Comparison of ENCODE assay signal across 21 cellular contexts in genomic region chr17:58289869-58290268, GRCh38. TPM values are rescaled to one million over a fixed set of nuclear protein-coding genes. Genes with fewer than 3 reads are reported as not detected.
A peak's percentile ranks its signal among the peaks of the same experiment; 100 is the strongest.
DNase-seq lines count a peak whose midpoint lies in the region; ATAC-seq lines count a peak whose summit lies in the region.
"Had no signal": no experiment of that assay in that cellular context is flagged by ENCODE, and none has a peak within 500 bp of the region (broad histone marks: within the 10 kb centered on the region; RNA-seq: fewer than 3 reads in every experiment).

No MANE protein-coding gene starts in this region.

- no peak overlapping the region for H3K27ac ChIP-seq in mesendoderm (ENCODE audit: low read depth, low read length)
- H3K27ac ChIP-seq: colonic mucosa, skin epidermis had no signal

- H3K27ac Mint-ChIP-seq in stimulated activated memory B cell treated with anti-CD40 and anti-IgM and Interleukin-4, amounts not matched to agents 10 μg/mL and 1 μg/mL and 100 μg/mL, for 72 hours = no peak overlapping the region
- H3K27ac Mint-ChIP-seq: activated CD4-positive, alpha-beta memory T cell treated with anti-CD3 and anti-CD28 coated beads for 36 hours; activated naive CD4-positive, alpha-beta T cell treated with anti-CD3 and anti-CD28 coated beads, Interleukin-2, amount 50 U/mL, for 24 hours; activated T-cell treated with anti-CD3 and anti-CD28 coated beads, Interleukin-2, amount 50 U/mL, for 24 hours; naive thymus-derived CD4-positive, alpha-beta T cell had no signal

- H3K79me1 ChIP-seq in mesendoderm (ENCODE audit: low read length) = no peaks in the 10 kb centered on the region

- no peak overlapping the region for H3K9ac ChIP-seq in mesendoderm (ENCODE audit: low read length)

- H3K4me3 ChIP-seq in Jurkat, Clone E6-1 (ENCODE audit: low read length) = no peak overlapping the region
- H3K4me3 ChIP-seq in mesendoderm (ENCODE audit: low read length) = no peak overlapping the region
- H3K4me3 ChIP-seq: colonic mucosa, skin epidermis had no signal

- no peaks in the 10 kb centered on the region for H3K36me3 Mint-ChIP-seq in stimulated activated memory B cell treated with anti-CD40 and anti-IgM and Interleukin-4, amounts not matched to agents 10 μg/mL and 1 μg/mL and 100 μg/mL, for 72 hours
- H3K36me3 Mint-ChIP-seq: activated CD4-positive, alpha-beta memory T cell treated with anti-CD3 and anti-CD28 coated beads for 36 hours had no signal

- H3K4me1 Mint-ChIP-seq in stimulated activated memory B cell treated with anti-CD40 and anti-IgM and Interleukin-4, amounts not matched to agents 10 μg/mL and 1 μg/mL and 100 μg/mL, for 72 hours = no peaks in the 10 kb centered on the region
- H3K4me1 Mint-ChIP-seq: activated naive CD4-positive, alpha-beta T cell treated with anti-CD3 and anti-CD28 coated beads, Interleukin-2, amount 50 U/mL, for 24 hours; naive thymus-derived CD4-positive, alpha-beta T cell had no signal

- WGBS in mesendoderm (ENCODE audit: extremely low coverage, insufficient coverage, low lambda C conversion rate) = no CpG with 5 or more reads among the region's 2 CpGs

- H3K4ac ChIP-seq in mesendoderm (ENCODE audit: low read depth, low read length) = no peak overlapping the region

- H2AK5ac ChIP-seq in mesendoderm (ENCODE audit: low read length) = no peak overlapping the region

- H3K56ac ChIP-seq in mesendoderm (ENCODE audit: low read length) = peak overlapping the region; percentile 49

- H3K23ac ChIP-seq in mesendoderm (ENCODE audit: low read length) = no peak overlapping the region

- DNase-seq in DMS79 treated with DMSO at 0.1 percent for 48 hours (lab: John Stamatoyannopoulos, UW) (peak; percentile 43), RPMI8226 (peak; percentile 83), mesendoderm (no peak), COLO668 (lab: John Stamatoyannopoulos, UW; ENCODE audit: unreplicated experiment) (no peak)
- peak; percentile 19 for DNase-seq in Jurkat, Clone E6-1 (ENCODE audit: low read depth, low spot score)
- DNase-seq: activated CD4-positive, alpha-beta memory T cell treated with anti-CD3 and anti-CD28 coated beads for 36 hours; activated T-cell treated with anti-CD3 and anti-CD28 coated beads, Interleukin-2, amount 50 U/mL, for 24 hours; colonic mucosa; DMS153; foreskin fibroblast; IMR-90; naive thymus-derived CD4-positive, alpha-beta T cell; NCI-H1092; stimulated activated CD4-positive, alpha-beta T cell treated with anti-CD3 and anti-CD28 coated beads, Interleukin-4, amount 100 ng/mL, for 1 hour; substantia nigra; SW 1271 had no signal

- no peak overlapping the region for H2BK120ac ChIP-seq in mesendoderm (ENCODE audit: low read depth, low read length)

- no peaks in the 10 kb centered on the region for H3K27me3 ChIP-seq in mesendoderm (ENCODE audit: insufficient read depth, low read length, poor library complexity)
- H3K27me3 ChIP-seq: colonic mucosa had no signal

- peaks cover 3% of the 10 kb centered on the region for H3K9me3 Mint-ChIP-seq in stimulated activated memory B cell treated with anti-CD40 and anti-IgM and Interleukin-4, amounts not matched to agents 10 μg/mL and 1 μg/mL and 100 μg/mL, for 72 hours
- H3K9me3 Mint-ChIP-seq: activated CD4-positive, alpha-beta memory T cell treated with anti-CD3 and anti-CD28 coated beads for 36 hours had no signal

- H3K36me3 ChIP-seq in mesendoderm (ENCODE audit: control insufficient read depth, insufficient read depth, low read length) = no peaks in the 10 kb centered on the region
- H3K36me3 ChIP-seq: colonic mucosa had no signal

- no peaks in the 10 kb centered on the region for H3K4me1 ChIP-seq in mesendoderm (ENCODE audit: control insufficient read depth, low read depth, low read length)
- H3K4me1 ChIP-seq: colonic mucosa had no signal

- no peak overlapping the region for H3K4me3 Mint-ChIP-seq in stimulated activated memory B cell treated with anti-CD40 and anti-IgM and Interleukin-4, amounts not matched to agents 10 μg/mL and 1 μg/mL and 100 μg/mL, for 72 hours
- H3K4me3 Mint-ChIP-seq: activated CD4-positive, alpha-beta memory T cell treated with anti-CD3 and anti-CD28 coated beads for 36 hours; activated naive CD4-positive, alpha-beta T cell treated with anti-CD3 and anti-CD28 coated beads, Interleukin-2, amount 50 U/mL, for 24 hours; activated T-cell treated with anti-CD3 and anti-CD28 coated beads, Interleukin-2, amount 50 U/mL, for 24 hours; naive thymus-derived CD4-positive, alpha-beta T cell had no signal

- no peak overlapping the region for H3K4me2 ChIP-seq in mesendoderm (ENCODE audit: low read length)

- no peak overlapping the region for H2BK5ac ChIP-seq in mesendoderm (ENCODE audit: low read length)

- H3K79me2 ChIP-seq in mesendoderm (ENCODE audit: control insufficient read depth, insufficient read depth, low read length) = no peaks in the 10 kb centered on the region

- no peak overlapping the region for H4K5ac ChIP-seq in mesendoderm (ENCODE audit: low read length)

- peaks cover 48% of the 10 kb centered on the region for H3K27me3 Mint-ChIP-seq in stimulated activated memory B cell treated with anti-CD40 and anti-IgM and Interleukin-4, amounts not matched to agents 10 μg/mL and 1 μg/mL and 100 μg/mL, for 72 hours

- H4K8ac ChIP-seq in mesendoderm (ENCODE audit: low read depth, low read length) = no peak overlapping the region

- H2BK15ac ChIP-seq in mesendoderm (replicated peaks; ENCODE audit: low read depth) = no peak overlapping the region

- ATAC-seq in GM18907 (IDR thresholded peaks at IDR 0.05; ENCODE audit: unreplicated experiment) = no peak
- no peak for ATAC-seq in stimulated activated memory B cell treated with anti-CD40 and anti-IgM and Interleukin-4, amounts not matched to agents 10 μg/mL and 1 μg/mL and 100 μg/mL, for 72 hours
- ATAC-seq: naive thymus-derived CD4-positive, alpha-beta T cell had no signal

- H3K18ac ChIP-seq in mesendoderm (ENCODE audit: low read length) = peak overlapping the region; percentile 28

RNA-seq across cellular contexts. Expression of gene MPO, which starts 9.1 kb away (rescaled TPM):
- polyA plus RNA-seq in Jurkat, Clone E6-1 (2012; ENCODE audit: insufficient read depth, insufficient read length) = not detected
- polyA plus RNA-seq in mesendoderm (2013, experiment 1 of 2) = 0.03 TPM
- polyA plus RNA-seq in mesendoderm (2013, experiment 2 of 2) = 0.08 TPM
- polyA plus RNA-seq: BJ; IMR-90; naive thymus-derived CD4-positive, alpha-beta T cell had no signal

RNA-seq across cellular contexts. Expression of gene TSPOAP1, which starts 38.7 kb away (rescaled TPM):
- 13.8 TPM for polyA plus RNA-seq in Jurkat, Clone E6-1 (2012; ENCODE audit: insufficient read depth, insufficient read length)
- polyA plus RNA-seq in mesendoderm (2013, experiment 1 of 2) = 0.93 TPM
- polyA plus RNA-seq in mesendoderm (2013, experiment 2 of 2) = 0.78 TPM

RNA-seq across cellular contexts. Expression of gene LPO, which starts 51.5 kb away (rescaled TPM):
- polyA plus RNA-seq in Jurkat, Clone E6-1 (2012; ENCODE audit: insufficient read depth, insufficient read length) = not detected
- 0.08 TPM for polyA plus RNA-seq in mesendoderm (2013, experiment 1 of 2)
- polyA plus RNA-seq in mesendoderm (2013, experiment 2 of 2) = 0.15 TPM
- polyA plus RNA-seq: IMR-90; naive thymus-derived CD4-positive, alpha-beta T cell had no signal

Comparison
In these comparisons a context has a peak if more than half of its experiments do, and no peak if none do; other contexts are left out.
1. DNase-seq: peak in DMS79 treated with DMSO at 0.1 percent for 48 hours (single experiment), Jurkat, Clone E6-1 (single experiment) and RPMI8226 (single experiment); none in mesendoderm (single experiment) and COLO668 (single experiment).